ENCODE assay signal across 1 cellular context in genomic region chr4:153564630-153565525, GRCh38.
A peak's percentile ranks its signal among the peaks of the same experiment; 100 is the strongest.
TF ChIP-seq lines count a peak whose summit lies in the region.

No MANE protein-coding gene starts in this region.

TF ChIP-seq in HepG2, 621 proteins besides CTCF, POLR2A, EP300 and RAD21 (continued from another document and continues in another):
- TF ChIP-seq, protein P1, sequence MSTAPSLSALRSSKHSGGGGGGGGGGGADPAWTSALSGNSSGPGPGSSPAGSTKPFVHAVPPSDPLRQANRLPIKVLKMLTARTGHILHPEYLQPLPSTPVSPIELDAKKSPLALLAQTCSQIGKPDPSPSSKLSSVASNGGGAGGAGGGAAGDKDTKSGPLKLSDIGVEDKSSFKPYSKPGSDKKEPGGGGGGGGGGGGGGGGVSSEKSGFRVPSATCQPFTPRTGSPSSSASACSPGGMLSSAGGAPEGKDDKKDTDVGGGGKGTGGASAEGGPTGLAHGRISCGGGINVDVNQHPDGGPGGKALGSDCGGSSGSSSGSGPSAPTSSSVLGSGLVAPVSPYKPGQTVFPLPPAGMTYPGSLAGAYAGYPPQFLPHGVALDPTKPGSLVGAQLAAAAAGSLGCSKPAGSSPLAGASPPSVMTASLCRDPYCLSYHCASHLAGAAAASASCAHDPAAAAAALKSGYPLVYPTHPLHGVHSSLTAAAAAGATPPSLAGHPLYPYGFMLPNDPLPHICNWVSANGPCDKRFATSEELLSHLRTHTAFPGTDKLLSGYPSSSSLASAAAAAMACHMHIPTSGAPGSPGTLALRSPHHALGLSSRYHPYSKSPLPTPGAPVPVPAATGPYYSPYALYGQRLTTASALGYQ (CRISPR knock-in tag; IDR thresholded peaks at IDR 0.05) = peak; percentile 50; the same call in 1 of the 2 replicates
- TF ChIP-seq SMC3 (IDR thresholded peaks at IDR 0.05; ENCODE audit: low read length) = 0 out of 2 replicates have a peak, but pooled peaks have one; percentile 36
- peak; percentile 26; the same call in 1 of the 2 replicates for TF ChIP-seq KMT2B (CRISPR knock-in tag; IDR thresholded peaks at IDR 0.05)
- TF ChIP-seq, protein P2, sequence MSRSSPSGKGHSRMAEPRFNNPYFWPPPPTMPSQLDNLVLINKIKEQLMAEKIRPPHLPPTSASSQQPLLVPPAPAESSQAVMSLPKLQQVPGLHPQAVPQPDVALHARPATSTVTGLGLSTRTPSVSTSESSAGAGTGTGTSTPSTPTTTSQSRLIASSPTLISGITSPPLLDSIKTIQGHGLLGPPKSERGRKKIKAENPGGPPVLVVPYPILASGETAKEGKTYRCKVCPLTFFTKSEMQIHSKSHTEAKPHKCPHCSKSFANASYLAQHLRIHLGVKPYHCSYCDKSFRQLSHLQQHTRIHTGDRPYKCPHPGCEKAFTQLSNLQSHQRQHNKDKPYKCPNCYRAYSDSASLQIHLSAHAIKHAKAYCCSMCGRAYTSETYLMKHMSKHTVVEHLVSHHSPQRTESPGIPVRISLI (CRISPR knock-in tag; IDR thresholded peaks at IDR 0.05; ENCODE audit: borderline replicate concordance) = no peak; the same call in 1 of the 2 replicates
- no peak for TF ChIP-seq ZNF674 (CRISPR knock-in tag; IDR thresholded peaks at IDR 0.05; ENCODE audit: low read depth)
- no peak for TF ChIP-seq ZNF550 (CRISPR knock-in tag; IDR thresholded peaks at IDR 0.05; ENCODE audit: borderline replicate concordance)
- TF ChIP-seq, protein P3, sequence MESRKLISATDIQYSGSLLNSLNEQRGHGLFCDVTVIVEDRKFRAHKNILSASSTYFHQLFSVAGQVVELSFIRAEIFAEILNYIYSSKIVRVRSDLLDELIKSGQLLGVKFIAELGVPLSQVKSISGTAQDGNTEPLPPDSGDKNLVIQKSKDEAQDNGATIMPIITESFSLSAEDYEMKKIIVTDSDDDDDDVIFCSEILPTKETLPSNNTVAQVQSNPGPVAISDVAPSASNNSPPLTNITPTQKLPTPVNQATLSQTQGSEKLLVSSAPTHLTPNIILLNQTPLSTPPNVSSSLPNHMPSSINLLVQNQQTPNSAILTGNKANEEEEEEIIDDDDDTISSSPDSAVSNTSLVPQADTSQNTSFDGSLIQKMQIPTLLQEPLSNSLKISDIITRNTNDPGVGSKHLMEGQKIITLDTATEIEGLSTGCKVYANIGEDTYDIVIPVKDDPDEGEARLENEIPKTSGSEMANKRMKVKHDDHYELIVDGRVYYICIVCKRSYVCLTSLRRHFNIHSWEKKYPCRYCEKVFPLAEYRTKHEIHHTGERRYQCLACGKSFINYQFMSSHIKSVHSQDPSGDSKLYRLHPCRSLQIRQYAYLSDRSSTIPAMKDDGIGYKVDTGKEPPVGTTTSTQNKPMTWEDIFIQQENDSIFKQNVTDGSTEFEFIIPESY (CRISPR knock-in tag; IDR thresholded peaks at IDR 0.05) = peak; percentile 45; the same call in 1 of the 2 replicates
- no peak for TF ChIP-seq KAT7 (CRISPR knock-in tag; IDR thresholded peaks at IDR 0.05; ENCODE audit: borderline replicate concordance)
- no peak for TF ChIP-seq SMARCC2 (IDR thresholded peaks at IDR 0.05)
- peak; percentile 70 for TF ChIP-seq ZNF441 (CRISPR knock-in tag; IDR thresholded peaks at IDR 0.05; ENCODE audit: borderline replicate concordance)
- TF ChIP-seq, protein P4, sequence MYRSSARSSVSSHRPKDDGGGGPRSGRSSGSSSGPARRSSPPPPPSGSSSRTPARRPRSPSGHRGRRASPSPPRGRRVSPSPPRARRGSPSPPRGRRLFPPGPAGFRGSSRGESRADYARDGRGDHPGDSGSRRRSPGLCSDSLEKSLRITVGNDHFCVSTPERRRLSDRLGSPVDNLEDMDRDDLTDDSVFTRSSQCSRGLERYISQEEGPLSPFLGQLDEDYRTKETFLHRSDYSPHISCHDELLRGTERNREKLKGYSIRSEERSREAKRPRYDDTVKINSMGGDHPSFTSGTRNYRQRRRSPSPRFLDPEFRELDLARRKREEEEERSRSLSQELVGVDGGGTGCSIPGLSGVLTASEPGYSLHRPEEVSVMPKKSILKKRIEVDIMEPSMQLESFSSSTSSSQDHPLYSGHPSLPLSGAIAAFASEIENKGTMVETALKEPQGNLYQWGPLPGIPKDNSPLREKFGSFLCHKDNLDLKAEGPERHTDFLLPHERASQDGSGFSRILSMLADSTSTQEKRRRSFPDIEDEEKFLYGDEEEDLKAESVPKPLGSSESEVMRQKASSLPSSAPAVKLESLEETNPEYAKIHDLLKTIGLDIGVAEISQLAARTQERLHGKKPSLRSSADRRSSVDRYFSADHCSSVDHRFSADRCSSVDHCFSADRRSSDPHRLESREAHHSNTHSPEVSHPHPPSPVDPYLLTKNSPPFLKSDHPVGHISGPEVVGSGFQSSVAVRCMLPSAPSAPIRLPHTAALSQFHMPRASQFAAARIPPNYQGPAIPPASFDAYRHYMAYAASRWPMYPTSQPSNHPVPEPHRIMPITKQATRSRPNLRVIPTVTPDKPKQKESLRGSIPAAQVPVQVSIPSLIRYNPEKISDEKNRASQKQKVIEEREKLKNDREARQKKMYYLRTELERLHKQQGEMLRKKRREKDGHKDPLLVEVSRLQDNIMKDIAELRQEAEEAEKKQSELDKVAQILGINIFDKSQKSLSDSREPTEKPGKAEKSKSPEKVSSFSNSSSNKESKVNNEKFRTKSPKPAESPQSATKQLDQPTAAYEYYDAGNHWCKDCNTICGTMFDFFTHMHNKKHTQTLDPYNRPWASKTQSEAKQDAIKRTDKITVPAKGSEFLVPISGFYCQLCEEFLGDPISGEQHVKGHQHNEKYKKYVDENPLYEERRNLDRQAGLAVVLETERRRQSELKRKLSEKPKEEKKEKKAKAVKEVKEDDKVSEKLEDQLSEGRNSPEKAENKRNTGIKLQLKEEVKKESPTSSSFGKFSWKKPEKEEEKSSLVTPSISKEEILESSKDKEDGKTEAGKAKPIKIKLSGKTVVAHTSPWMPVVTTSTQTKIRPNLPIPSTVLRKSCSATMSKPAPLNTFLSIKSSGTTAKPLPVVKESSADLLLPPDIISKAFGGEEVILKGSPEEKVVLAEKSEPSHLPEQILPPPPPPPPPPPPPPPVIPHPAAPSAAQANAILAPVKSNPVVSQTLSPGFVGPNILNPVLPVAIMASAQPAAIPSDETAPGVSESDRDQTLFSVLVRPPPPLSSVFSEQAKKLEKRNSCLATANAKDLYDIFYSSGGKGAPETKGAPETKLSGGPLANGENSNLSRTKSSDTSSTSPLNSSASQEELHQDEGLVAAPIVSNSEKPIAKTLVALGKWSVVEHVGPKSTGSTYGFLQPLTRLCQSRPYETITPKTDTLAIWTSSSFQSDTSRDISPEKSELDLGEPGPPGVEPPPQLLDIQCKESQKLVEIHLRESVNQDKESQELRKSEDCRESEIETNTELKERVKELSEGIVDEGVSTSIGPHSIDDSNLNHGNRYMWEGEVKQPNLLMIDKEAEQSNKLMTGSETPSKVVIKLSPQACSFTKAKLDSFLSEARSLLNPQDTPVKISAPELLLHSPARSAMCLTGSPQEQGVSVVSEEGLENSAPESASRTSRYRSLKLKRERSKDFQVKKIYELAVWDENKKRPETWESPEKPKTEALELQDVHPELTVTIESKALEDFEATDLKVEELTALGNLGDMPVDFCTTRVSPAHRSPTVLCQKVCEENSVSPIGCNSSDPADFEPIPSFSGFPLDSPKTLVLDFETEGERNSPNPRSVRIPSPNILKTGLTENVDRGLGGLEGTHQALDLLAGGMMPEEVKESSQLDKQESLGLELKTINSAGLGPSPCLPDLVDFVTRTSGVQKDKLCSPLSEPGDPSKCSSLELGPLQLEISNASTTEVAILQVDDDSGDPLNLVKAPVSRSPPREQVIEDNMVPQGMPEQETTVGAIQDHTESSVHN (CRISPR knock-in tag; IDR thresholded peaks at IDR 0.05) = no peak
- no peak for TF ChIP-seq ZBTB26 (CRISPR knock-in tag; IDR thresholded peaks at IDR 0.05; ENCODE audit: borderline replicate concordance)
- no peak for TF ChIP-seq ZSCAN12 (CRISPR knock-in tag; IDR thresholded peaks at IDR 0.05)
- no peak for TF ChIP-seq SMAD1 (CRISPR knock-in tag; IDR thresholded peaks at IDR 0.05; ENCODE audit: borderline replicate concordance, low read depth)
- TF ChIP-seq RXRB (CRISPR knock-in tag; IDR thresholded peaks at IDR 0.05; ENCODE audit: borderline replicate concordance) = peak; percentile 84
- TF ChIP-seq, protein P5, sequence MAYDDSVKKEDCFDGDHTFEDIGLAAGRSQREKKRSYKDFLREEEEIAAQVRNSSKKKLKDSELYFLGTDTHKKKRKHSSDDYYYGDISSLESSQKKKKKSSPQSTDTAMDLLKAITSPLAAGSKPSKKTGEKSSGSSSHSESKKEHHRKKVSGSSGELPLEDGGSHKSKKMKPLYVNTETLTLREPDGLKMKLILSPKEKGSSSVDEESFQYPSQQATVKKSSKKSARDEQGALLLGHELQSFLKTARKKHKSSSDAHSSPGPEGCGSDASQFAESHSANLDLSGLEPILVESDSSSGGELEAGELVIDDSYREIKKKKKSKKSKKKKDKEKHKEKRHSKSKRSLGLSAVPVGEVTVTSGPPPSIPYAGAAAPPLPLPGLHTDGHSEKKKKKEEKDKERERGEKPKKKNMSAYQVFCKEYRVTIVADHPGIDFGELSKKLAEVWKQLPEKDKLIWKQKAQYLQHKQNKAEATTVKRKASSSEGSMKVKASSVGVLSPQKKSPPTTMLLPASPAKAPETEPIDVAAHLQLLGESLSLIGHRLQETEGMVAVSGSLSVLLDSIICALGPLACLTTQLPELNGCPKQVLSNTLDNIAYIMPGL (CRISPR knock-in tag; IDR thresholded peaks at IDR 0.05; ENCODE audit: borderline replicate concordance in 1 of 2, low read depth in 1 of 2) = 0 out of 4 replicates have a peak, but pooled peaks of 1 of the 2 experiments have one; percentile 18
- TF ChIP-seq ZNF562 (CRISPR knock-in tag; IDR thresholded peaks at IDR 0.05; ENCODE audit: borderline replicate concordance) = no peak
- TF ChIP-seq SMYD3 (CRISPR knock-in tag; IDR thresholded peaks at IDR 0.05) = no peak
- TF ChIP-seq, protein P6, sequence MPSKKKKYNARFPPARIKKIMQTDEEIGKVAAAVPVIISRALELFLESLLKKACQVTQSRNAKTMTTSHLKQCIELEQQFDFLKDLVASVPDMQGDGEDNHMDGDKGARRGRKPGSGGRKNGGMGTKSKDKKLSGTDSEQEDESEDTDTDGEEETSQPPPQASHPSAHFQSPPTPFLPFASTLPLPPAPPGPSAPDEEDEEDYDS (CRISPR knock-in tag; IDR thresholded peaks at IDR 0.05) = no peak; the same call in 1 of the 2 replicates
- TF ChIP-seq ZBTB38 (CRISPR knock-in tag; IDR thresholded peaks at IDR 0.05) = 0 out of 2 replicates have a peak, but pooled peaks have one; percentile 18
- no peak for TF ChIP-seq SMAD9 (CRISPR knock-in tag; IDR thresholded peaks at IDR 0.05)
- TF ChIP-seq, protein P7, sequence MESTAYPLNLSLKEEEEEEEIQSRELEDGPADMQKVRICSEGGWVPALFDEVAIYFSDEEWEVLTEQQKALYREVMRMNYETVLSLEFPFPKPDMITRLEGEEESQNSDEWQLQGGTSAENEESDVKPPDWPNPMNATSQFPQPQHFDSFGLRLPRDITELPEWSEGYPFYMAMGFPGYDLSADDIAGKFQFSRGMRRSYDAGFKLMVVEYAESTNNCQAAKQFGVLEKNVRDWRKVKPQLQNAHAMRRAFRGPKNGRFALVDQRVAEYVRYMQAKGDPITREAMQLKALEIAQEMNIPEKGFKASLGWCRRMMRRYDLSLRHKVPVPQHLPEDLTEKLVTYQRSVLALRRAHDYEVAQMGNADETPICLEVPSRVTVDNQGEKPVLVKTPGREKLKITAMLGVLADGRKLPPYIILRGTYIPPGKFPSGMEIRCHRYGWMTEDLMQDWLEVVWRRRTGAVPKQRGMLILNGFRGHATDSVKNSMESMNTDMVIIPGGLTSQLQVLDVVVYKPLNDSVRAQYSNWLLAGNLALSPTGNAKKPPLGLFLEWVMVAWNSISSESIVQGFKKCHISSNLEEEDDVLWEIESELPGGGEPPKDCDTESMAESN (CRISPR knock-in tag; conservative IDR thresholded peaks at IDR 0.05) = no peak; the same call in 1 of the 2 replicates
- TF ChIP-seq ZSCAN30 (CRISPR knock-in tag; IDR thresholded peaks at IDR 0.05) = no peak
- TF ChIP-seq KLF9 (CRISPR knock-in tag; IDR thresholded peaks at IDR 0.05; ENCODE audit: low read depth) = 0 out of 2 replicates have a peak, but pooled peaks have one; percentile 18
- TF ChIP-seq HNF1B (CRISPR knock-in tag; IDR thresholded peaks at IDR 0.05) = peak; percentile 84
- TF ChIP-seq PHF8 (CRISPR knock-in tag; IDR thresholded peaks at IDR 0.05) = no peak
- TF ChIP-seq FOXO4 (CRISPR knock-in tag; conservative IDR thresholded peaks at IDR 0.05) = no peak
- TF ChIP-seq, protein P8, sequence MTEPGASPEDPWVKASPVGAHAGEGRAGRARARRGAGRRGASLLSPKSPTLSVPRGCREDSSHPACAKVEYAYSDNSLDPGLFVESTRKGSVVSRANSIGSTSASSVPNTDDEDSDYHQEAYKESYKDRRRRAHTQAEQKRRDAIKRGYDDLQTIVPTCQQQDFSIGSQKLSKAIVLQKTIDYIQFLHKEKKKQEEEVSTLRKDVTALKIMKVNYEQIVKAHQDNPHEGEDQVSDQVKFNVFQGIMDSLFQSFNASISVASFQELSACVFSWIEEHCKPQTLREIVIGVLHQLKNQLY (CRISPR knock-in tag; IDR thresholded peaks at IDR 0.05) = peak; percentile 91
